8 cellular contexts compared by ENCODE assay signal in genomic region chr4:107989537-107990386, GRCh38. TPM values are rescaled to one million over a fixed set of nuclear protein-coding genes. Genes with fewer than 3 reads are reported as not detected.
DNase-seq lines count a peak whose midpoint lies in the region; ATAC-seq lines count a peak whose summit lies in the region.

HADH (plus strand) TSS chr4:107989889; CDS start chr4:107989933, 44 bp downstream.

- H3K9ac ChIP-seq in BLaER1 treated with 17β-estradiol and CSF1 and Interleukin-3, amounts not matched to agents 10 nM and 100 nM, result peak within 1 kb of the TSS; percentile 82 to 95 (median 89)

- H3K4me1 ChIP-seq in BLaER1 treated with 17β-estradiol and CSF1 and Interleukin-3, amounts not matched to agents 10 nM and 100 nM, result peaks cover 49 to 65% (median 52%) of the 10 kb centered on the region in 10 experiments

- H3K36me3 ChIP-seq in BLaER1 treated with 17β-estradiol and CSF1 and Interleukin-3, amounts not matched to agents 10 nM and 100 nM, result peaks cover 0 to 2% (median 0%) of the 10 kb centered on the region in 11 experiments; a peak in 3 of 22 replicates

- H3K27me3 ChIP-seq in BLaER1 treated with 17β-estradiol and CSF1 and Interleukin-3, amounts not matched to agents 10 nM and 100 nM, result no peaks in the 10 kb centered on the region

- no peaks in the 10 kb centered on the region for H3K9me3 ChIP-seq in BLaER1 treated with 17β-estradiol and CSF1 and Interleukin-3, amounts not matched to agents 10 nM and 100 nM (replicated peaks in 1 of 11)

- ATAC-seq in GM19328 (IDR thresholded peaks at IDR 0.05; ENCODE audit: unreplicated experiment) (peak; percentile 96), HG03469 (IDR thresholded peaks at IDR 0.05; ENCODE audit: unreplicated experiment) (peak; percentile 93), left lobe of liver (peak; percentile 90)

- H4K20me1 ChIP-seq in BLaER1 treated with 17β-estradiol and CSF1 and Interleukin-3, amounts not matched to agents 10 nM and 100 nM, result peaks cover 0 to 42% (median 25%) of the 10 kb centered on the region in 11 experiments; a peak in 15 of 22 replicates

- DNase-seq in NCI-H748 (lab: John Stamatoyannopoulos, UW; ENCODE audit: unreplicated experiment) (peak; percentile 91), cortex of kidney (lab: John Stamatoyannopoulos, UW) (peak; percentile 72), left lobe of liver (ENCODE audit: low spot score) (peak; percentile 97)
- peak; percentile 93 for DNase-seq in activated CD4-positive, alpha-beta T cell treated with anti-CD3 and anti-CD28 coated beads, Interleukin-2, amount 50 U/mL, for 1 hour
- DNase-seq in stimulated activated CD4-positive, alpha-beta T cell treated with anti-CD3 and anti-CD28 coated beads, Interleukin-2, amount 100 ng/mL, for 24 hours, result peak; percentile 93 to 95

- H3K27ac ChIP-seq in BLaER1 treated with 17β-estradiol and CSF1 and Interleukin-3, amounts not matched to agents 10 nM and 100 nM, result peak within 1 kb of the TSS; percentile 52 to 91 (median 85); a peak in 21 of 22 replicates

- peak within 1 kb of the TSS; percentile 80 to 92 (median 86) for H3K4me2 ChIP-seq in BLaER1 treated with 17β-estradiol and CSF1 and Interleukin-3, amounts not matched to agents 10 nM and 100 nM

- H3K4me3 ChIP-seq in BLaER1 treated with 17β-estradiol and CSF1 and Interleukin-3, amounts not matched to agents 10 nM and 100 nM, result peak within 1 kb of the TSS; percentile 72 to 96 (median 85)

RNA-seq across cellular contexts. Expression of gene HADH, which starts in this region (rescaled TPM):
- total RNA-seq in left lobe of liver, result 127 TPM

Comparison
In these comparisons a context has a peak if more than half of its experiments do, and no peak if none do; other contexts are left out.
1. Peak in every context shown above with its lines: DNase-seq, ATAC-seq, H3K4me3 ChIP-seq and H3K27ac ChIP-seq.